Comparison of ENCODE assay signal across 25 cellular contexts in the genomic region with DNA sequence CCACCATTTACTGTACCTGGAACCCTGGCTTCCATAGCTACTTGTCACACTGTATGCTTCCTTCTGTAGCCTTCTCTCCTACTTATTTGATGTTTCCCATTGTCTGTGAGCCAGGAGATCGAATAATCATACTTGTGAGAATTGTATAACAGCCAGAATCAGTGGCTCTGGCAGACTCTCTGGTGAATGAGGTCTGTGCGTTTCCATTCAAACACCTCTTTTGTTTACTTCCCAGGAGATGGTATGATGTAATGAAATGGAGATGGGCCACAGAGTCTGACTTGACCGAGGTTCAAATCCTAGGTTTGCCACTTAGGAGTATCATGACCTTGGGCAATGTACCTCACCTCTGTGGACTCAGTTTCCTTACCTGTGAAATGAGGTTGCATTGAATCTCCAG. TPM values are rescaled to one million over a fixed set of nuclear protein-coding genes. Genes with fewer than 3 reads are reported as not detected.
A peak's percentile ranks its signal among the peaks of the same experiment; 100 is the strongest.
DNase-seq lines count a peak whose midpoint lies in the region; ATAC-seq and TF ChIP-seq lines count a peak whose summit lies in the region.
"Had no signal": no experiment of that assay in that cellular context is flagged by ENCODE, and none has a peak within 500 bp of the region (broad histone marks: within the 10 kb centered on the region; RNA-seq: fewer than 3 reads in every experiment).

No MANE protein-coding gene starts in this region.

- ATAC-seq in body of pancreas, result peak; percentile 66
- ATAC-seq in left lobe of liver, result peak; percentile 45
- ATAC-seq: HCT116 had no signal

- H3K9me3 ChIP-seq in body of pancreas, result no peaks in the 10 kb centered on the region
- no peaks in the 10 kb centered on the region for H3K9me3 ChIP-seq in testis
- H3K9me3 ChIP-seq in tibial artery, result peaks cover 0 to 17% (median 9%) of the 10 kb centered on the region in 3 donors
- H3K9me3 ChIP-seq: BE2C, SK-N-SH had no signal

- H3K36me3 ChIP-seq in body of pancreas (replicated peaks in 1 of 2; ENCODE audit: insufficient read depth in 1 of 2, low read depth in 2 of 2) (no peaks in the 10 kb centered on the region), testis (ENCODE audit: low read depth, missing control alignments) (no peaks in the 10 kb centered on the region), tibial artery (no peaks in the 10 kb centered on the region)
- H3K36me3 ChIP-seq: BE2C had no signal

- DNase-seq in DMS53 (lab: John Stamatoyannopoulos, UW), result peak; percentile 27
- no peak for DNase-seq in DMS53 treated with DMSO at 0.1 percent for 48 hours (lab: John Stamatoyannopoulos, UW; ENCODE audit: unreplicated experiment)
- DNase-seq in body of pancreas, result no peak
- DNase-seq in left lobe of liver (ENCODE audit: low spot score), result no peak
- DNase-seq in testis, result peak; percentile 4
- no peak for DNase-seq in tibial artery
- no peak for DNase-seq in SKM-1 treated with dmso at 0.1 percent for 144 hours (lab: John Stamatoyannopoulos, UW; ENCODE audit: unreplicated experiment)
- DNase-seq: ACHN; BE2C; CD8-positive, alpha-beta memory T cell; GOT3; NCI-H1048; NCI-H1417; NCI-H1694; NCI-H2029 treated with DMSO at 0.1 percent for 48 hours; NCI-H2171; NCI-H226; NCI-H510A; NCI-H69; RPMI8226; SIG-M5; SK-N-SH had no signal

- H3K27ac ChIP-seq in body of pancreas (peak overlapping the region in 1 of 4 donors; percentile 1), testis (no peak overlapping the region), tibial artery (no peak overlapping the region)
- H3K27ac ChIP-seq: 22Rv1, HL-60 had no signal

- H3K4me1 ChIP-seq in body of pancreas, result peaks cover 7% of the 10 kb centered on the region
- H3K4me1 ChIP-seq in testis, result peaks cover under 1% of the 10 kb centered on the region
- peaks cover 0 to 3% (median 0%) of the 10 kb centered on the region in 4 donors for H3K4me1 ChIP-seq in tibial artery
- H3K4me1 ChIP-seq: BE2C had no signal

- H3K4me3 ChIP-seq in body of pancreas, result no peak overlapping the region
- no peak overlapping the region for H3K4me3 ChIP-seq in testis
- H3K4me3 ChIP-seq in tibial artery, result no peak overlapping the region

- 19 to 32% methylated on average over 3 of the region's 3 CpGs for WGBS in body of pancreas, 2 donors
- WGBS in testis, 2 donors, result 74 to 77% methylated on average over 3 of the region's 3 CpGs

- H3K27me3 ChIP-seq in body of pancreas, result no peaks in the 10 kb centered on the region
- no peaks in the 10 kb centered on the region for H3K27me3 ChIP-seq in testis
- H3K27me3 ChIP-seq in tibial artery, result peaks cover 0 to 3% of the 10 kb centered on the region in 2 donors
- H3K27me3 ChIP-seq: BE2C had no signal

- intact Hi-C loops in body of pancreas (cut with DNase I), result no loop called here
- intact Hi-C loops in testis (cut with DNase I; ENCODE audit: low total_unique reads), result no loop called here
- intact Hi-C loops in tibial artery (cut with DNase I; ENCODE audit: low total_unique reads), result no loop called here

- TF ChIP-seq CTCF in body of pancreas (IDR thresholded peaks at IDR 0.05) (no peak), testis (IDR thresholded peaks at IDR 0.05) (no peak), tibial artery (IDR thresholded peaks at IDR 0.05) (no peak)

- TF ChIP-seq POLR2A in body of pancreas (IDR thresholded peaks at IDR 0.05), result no peak
- no peak for TF ChIP-seq POLR2A in testis (IDR thresholded peaks at IDR 0.05)

RNA-seq across cellular contexts. Expression of gene CLMN, which starts 35.7 kb away (rescaled TPM):
- total RNA-seq in body of pancreas, result 10 to 100 TPM; 53.7 to 54.7 TPM
- 67.7 TPM for total RNA-seq in left lobe of liver
- total RNA-seq in testis, result 10 to 100 TPM; 35.9 to 68.0 TPM
- 134 TPM for polyA plus RNA-seq in testis (ENCODE audit: insufficient read depth, low read depth, low replicate concordance)

Comparison
In these comparisons a context has a peak if more than half of its experiments do, and no peak if none do; other contexts are left out.
1. DNase-seq: peak in DMS53 (single experiment) and testis (single experiment); none in DMS53 treated with DMSO at 0.1 percent for 48 hours (single experiment), body of pancreas (0 of 4), left lobe of liver (single experiment), tibial artery (0 of 2) and SKM-1 treated with dmso at 0.1 percent for 144 hours (single experiment).